Comparison of ENCODE assay signal across 8 cellular contexts in genomic region chr11:19711911-19712280, GRCh38. TPM values are rescaled to one million over a fixed set of nuclear protein-coding genes. Genes with fewer than 3 reads are reported as not detected.
DNase-seq lines count a peak whose midpoint lies in the region; ATAC-seq and TF ChIP-seq lines count a peak whose summit lies in the region.

No MANE protein-coding gene starts in this region.

- peaks cover 15% of the 10 kb centered on the region for H3K27me3 ChIP-seq in CD4-positive, CD25-positive, alpha-beta regulatory T cell (ENCODE audit: control insufficient read depth, insufficient read depth, low read length)
- peaks cover 28% of the 10 kb centered on the region; the same call in 1 of the 2 replicates for H3K27me3 ChIP-seq in H9 (ENCODE audit: insufficient read depth, low read length)

- H2BK20ac ChIP-seq in H9 (ENCODE audit: low read depth, low read length, poor library complexity, severe bottlenecking) = no peak overlapping the region

- no peak overlapping the region for H2AK5ac ChIP-seq in H9 (ENCODE audit: insufficient read length, low read length)

- peak overlapping the region; percentile 89 to 99 (median 95) for H3K4me3 Mint-ChIP-seq in CD4-positive, CD25-positive, alpha-beta regulatory T cell
- peak overlapping the region; percentile 79 to 81 for H3K4me3 Mint-ChIP-seq in H9

- no peak for TF ChIP-seq CTCF in H9 (conservative IDR thresholded peaks at IDR 0.05)
- TF ChIP-seq CTCF in WI38 (IDR thresholded peaks at IDR 0.05; ENCODE audit: low read depth, low read length) = no peak
- no peak for TF ChIP-seq CTCF in fibroblast of mammary gland (conservative IDR thresholded peaks at IDR 0.05; ENCODE audit: control insufficient read depth, insufficient read depth, low read depth, low read length)
- TF ChIP-seq CTCF in omental fat pad (IDR thresholded peaks at IDR 0.05) = no peak

- no peaks in the 10 kb centered on the region for H4K20me1 ChIP-seq in H9 (ENCODE audit: control insufficient read depth, insufficient read depth, insufficient read length)

- peak overlapping the region; percentile 99; the same call in 1 of the 2 replicates for H3K14ac ChIP-seq in H9 (ENCODE audit: insufficient read depth, low read length)

- H3K36me3 Mint-ChIP-seq in CD4-positive, CD25-positive, alpha-beta regulatory T cell = no peaks in the 10 kb centered on the region
- H3K36me3 Mint-ChIP-seq in H9 (ENCODE audit: insufficient read depth in 1 of 3, low read depth in 3 of 3) = peaks cover 0 to 3% (median 0%) of the 10 kb centered on the region in 3 experiments; a peak in 2 of 7 replicates

- DNase-seq in CD4-positive, CD25-positive, alpha-beta regulatory T cell = peak in 2 of 3 donors; percentile 3 to 36
- DNase-seq in H9 (peak; percentile 56), fibroblast of mammary gland (ENCODE audit: low read depth) (no peak), omental fat pad (ENCODE audit: low spot score) (no peak), GM19238 (ENCODE audit: insufficient read length, low spot score) (no peak), NCI-H2196 treated with DMSO at 0.1 percent for 48 hours (lab: John Stamatoyannopoulos, UW; ENCODE audit: unreplicated experiment) (no peak), Kasumi-1 (lab: John Stamatoyannopoulos, UW) (no peak)

- no peak overlapping the region for H2BK15ac ChIP-seq in H9 (ENCODE audit: low read depth, low read length)

- H2AFZ ChIP-seq in H9 (ENCODE audit: low read length) = peak overlapping the region; percentile 32

- H3K79me2 ChIP-seq in H9 (ENCODE audit: insufficient read depth, low read length) = no peaks in the 10 kb centered on the region

- peak overlapping the region; percentile 89 for H3K4me2 ChIP-seq in H9 (ENCODE audit: insufficient read depth, insufficient read length, low read length)

- H3T11ph ChIP-seq in H9 (ENCODE audit: low read length) = no peak overlapping the region

- no peak overlapping the region for H3K4ac ChIP-seq in H9 (ENCODE audit: low read depth, low read length)

- no peak overlapping the region for H2BK5ac ChIP-seq in H9 (ENCODE audit: insufficient read length, low read length)

- WGBS in H9 (ENCODE audit: extremely low coverage, insufficient read length, low lambda C conversion rate) = no CpG with 5 or more reads among the region's 16 CpGs

- H3K23me2 ChIP-seq in H9 (ENCODE audit: insufficient read length, low read depth, low read length, poor library complexity, severe bottlenecking) = peaks cover 24% of the 10 kb centered on the region

- H3K9ac ChIP-seq in H9 (ENCODE audit: extremely low read depth, insufficient read length, low read length) = peak overlapping the region; percentile 88

- no peak overlapping the region for H4K8ac ChIP-seq in H9 (replicated peaks; ENCODE audit: insufficient read length, low read depth, low read length)

- H3K56ac ChIP-seq in H9 (ENCODE audit: insufficient read length, low read depth, low read length) = no peak overlapping the region

- H3K18ac ChIP-seq in H9 (ENCODE audit: insufficient read length, low read depth, low read length) = peak overlapping the region; percentile 99

- peaks cover 58% of the 10 kb centered on the region for H3K27me3 Mint-ChIP-seq in CD4-positive, CD25-positive, alpha-beta regulatory T cell
- peaks cover 61% of the 10 kb centered on the region for H3K27me3 Mint-ChIP-seq in H9 (ENCODE audit: low read depth)

- peak overlapping the region; percentile 47 for H2BK12ac ChIP-seq in H9 (ENCODE audit: insufficient read length, low read depth, low read length)

- H3K4me3 ChIP-seq in CD4-positive, CD25-positive, alpha-beta regulatory T cell (ENCODE audit: low read depth, low read length) = peak overlapping the region; percentile 55
- H3K4me3 ChIP-seq in WI38 (ENCODE audit: low read depth, low read length) (peak overlapping the region; percentile 60), fibroblast of mammary gland (ENCODE audit: control insufficient read depth, low read depth, low read length) (peak overlapping the region; percentile 39)

- H4K91ac ChIP-seq in H9 (ENCODE audit: insufficient read length, low read depth, low read length) = no peak overlapping the region

- peaks cover 27% of the 10 kb centered on the region for H3K4me1 ChIP-seq in CD4-positive, CD25-positive, alpha-beta regulatory T cell (ENCODE audit: control insufficient read depth, insufficient read depth, low read length, poor library complexity, severe bottlenecking)
- no peaks in the 10 kb centered on the region for H3K4me1 ChIP-seq in H9 (ENCODE audit: insufficient read depth, low read length)

- no peak overlapping the region for H4K5ac ChIP-seq in H9 (ENCODE audit: insufficient read length, low read depth, low read length)

- H3K36me3 ChIP-seq in CD4-positive, CD25-positive, alpha-beta regulatory T cell (ENCODE audit: control insufficient read depth, insufficient read depth, low read length) = no peaks in the 10 kb centered on the region

- H3K9me3 ChIP-seq in CD4-positive, CD25-positive, alpha-beta regulatory T cell (ENCODE audit: control insufficient read depth in 2 of 2, low read length in 2 of 2) = no peaks in the 10 kb centered on the region
- H3K9me3 ChIP-seq in H9 (ENCODE audit: control insufficient read depth, low read depth, low read length) = no peaks in the 10 kb centered on the region

- no peak for ATAC-seq in CD4-positive, CD25-positive, alpha-beta regulatory T cell (ENCODE audit: low read depth in 2 of 2)
- ATAC-seq in omental fat pad (ENCODE audit: low FRiP score) = peak; percentile 5

- H3K9me3 Mint-ChIP-seq in CD4-positive, CD25-positive, alpha-beta regulatory T cell = peaks cover 0 to 2% (median 0%) of the 10 kb centered on the region in 7 donors
- no peaks in the 10 kb centered on the region; a peak in 1 of 5 replicates for H3K9me3 Mint-ChIP-seq in H9

- peaks cover 4 to 36% (median 12%) of the 10 kb centered on the region in 4 donors for H3K4me1 Mint-ChIP-seq in CD4-positive, CD25-positive, alpha-beta regulatory T cell
- peaks cover 24 to 32% of the 10 kb centered on the region in 2 experiments for H3K4me1 Mint-ChIP-seq in H9

- H3K79me1 ChIP-seq in H9 (ENCODE audit: insufficient read depth, low read depth, low read length, poor library complexity, severe bottlenecking) = no peaks in the 10 kb centered on the region

- H3K27ac ChIP-seq in CD4-positive, CD25-positive, alpha-beta regulatory T cell (ENCODE audit: insufficient read depth, low read length, poor library complexity, severe bottlenecking) = peak overlapping the region; percentile 55
- peak overlapping the region; percentile 52 for H3K27ac ChIP-seq in H9 (ENCODE audit: insufficient read length, low read depth, low read length)

- H3K23ac ChIP-seq in H9 (ENCODE audit: insufficient read length, low read depth, low read length) = no peak overlapping the region

- peak overlapping the region; percentile 47 to 92 (median 91) for H3K27ac Mint-ChIP-seq in CD4-positive, CD25-positive, alpha-beta regulatory T cell
- H3K27ac Mint-ChIP-seq in H9 = peak overlapping the region; percentile 95 to 97 (median 96)

- peak overlapping the region; percentile 53 for H2BK120ac ChIP-seq in H9 (ENCODE audit: low read depth, low read length, poor library complexity, severe bottlenecking)

RNA-seq across cellular contexts. Expression of gene NAV2, which starts 0.7 kb away (rescaled TPM):
- 0.59 TPM for total RNA-seq in CD4-positive, CD25-positive, alpha-beta regulatory T cell
- under 1 TPM in 2 of 4 donors, not detected in 2; 0.14 to 0.36 TPM for polyA plus RNA-seq in CD4-positive, CD25-positive, alpha-beta regulatory T cell
- total RNA-seq in H9 (2021) (41.0 and 46.3 TPM in 2 replicates), omental fat pad (10 to 100 TPM in 2 of 4 donors, 1 to 10 TPM in 2; 6.3 to 41.6 (median 13.0) TPM)

Comparison
In these comparisons a context has a peak if more than half of its experiments do, and no peak if none do; other contexts are left out.
1. DNase-seq: peak in CD4-positive, CD25-positive, alpha-beta regulatory T cell (2 of 3) and H9 (single experiment); none in fibroblast of mammary gland (single experiment), omental fat pad (single experiment), GM19238 (single experiment), NCI-H2196 treated with DMSO at 0.1 percent for 48 hours (single experiment) and Kasumi-1 (0 of 2).
2. Peak in every context shown above with its lines, with median percentiles within 50 percentile points of each other: H3K4me3 ChIP-seq.